ENCODE assay signal across 11 cellular contexts in the genomic region with DNA sequence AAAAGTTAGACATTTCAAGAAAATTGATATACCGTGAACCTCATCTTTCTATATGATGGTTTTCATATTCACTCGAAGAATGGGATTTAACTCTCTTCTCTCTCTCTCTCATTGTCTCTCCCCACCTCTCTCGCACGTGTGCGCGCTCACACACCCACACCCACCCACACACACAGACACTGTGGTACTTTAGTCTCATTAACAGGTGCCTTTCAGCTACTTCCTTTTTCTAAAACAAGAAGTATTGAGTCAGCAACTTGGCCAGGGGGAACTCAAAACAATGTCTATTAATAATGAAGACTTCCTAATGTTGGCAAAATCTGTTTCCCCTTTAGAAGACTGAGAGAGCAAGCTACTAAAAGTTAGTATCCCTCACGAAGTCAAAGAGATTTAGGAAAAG.
DNase-seq lines count a peak whose midpoint lies in the region; ATAC-seq and TF ChIP-seq lines count a peak whose summit lies in the region.
"Had no signal": no experiment of that assay in that cellular context is flagged by ENCODE, and none has a peak within 500 bp of the region (broad histone marks: within the 10 kb centered on the region; RNA-seq: fewer than 3 reads in every experiment).

No MANE protein-coding gene starts in this region.

- H3K27ac Mint-ChIP-seq in dendritic cell treated with granulocyte-macrophage colony-stimulating factor and Interleukin-4, amounts not matched to agents 40 ng/mL and 50 ng/mL, for 4 days = peak overlapping the region; percentile 71
- no peak overlapping the region for H3K27ac Mint-ChIP-seq in activated T-helper 1 cell treated with anti-CD3 and anti-CD28 coated beads, Interleukin-12 subunit alpha, Interleukin-12 subunit beta, Interleukin-2, Interleukin-4 antibody, amounts not matched to agents 30 ng/mL and 10 ng/mL and 1 ng/mL, durations not matched to agents 14 hours and 24 hours and 36 hours

- peaks cover 4% of the 10 kb centered on the region for H3K27me3 Mint-ChIP-seq in dendritic cell treated with granulocyte-macrophage colony-stimulating factor and Interleukin-4, amounts not matched to agents 40 ng/mL and 50 ng/mL, for 4 days
- peaks cover 15% of the 10 kb centered on the region for H3K27me3 Mint-ChIP-seq in activated T-helper 1 cell treated with anti-CD3 and anti-CD28 coated beads, Interleukin-12 subunit alpha, Interleukin-12 subunit beta, Interleukin-2, Interleukin-4 antibody, amounts not matched to agents 30 ng/mL and 10 ng/mL and 1 ng/mL, durations not matched to agents 14 hours and 24 hours and 36 hours (ENCODE audit: insufficient read depth)

- peaks cover 49% of the 10 kb centered on the region for H3K4me1 Mint-ChIP-seq in dendritic cell treated with granulocyte-macrophage colony-stimulating factor and Interleukin-4, amounts not matched to agents 40 ng/mL and 50 ng/mL, for 4 days (ENCODE audit: low read depth)
- H3K4me1 Mint-ChIP-seq in activated T-helper 1 cell treated with anti-CD3 and anti-CD28 coated beads, Interleukin-12 subunit alpha, Interleukin-12 subunit beta, Interleukin-2, Interleukin-4 antibody, amounts not matched to agents 30 ng/mL and 10 ng/mL and 1 ng/mL, durations not matched to agents 14 hours and 24 hours and 36 hours (ENCODE audit: low read depth) = peaks cover 10% of the 10 kb centered on the region

- peak overlapping the region; percentile 20 for H3K4me3 Mint-ChIP-seq in dendritic cell treated with granulocyte-macrophage colony-stimulating factor and Interleukin-4, amounts not matched to agents 40 ng/mL and 50 ng/mL, for 4 days
- no peak overlapping the region for H3K4me3 Mint-ChIP-seq in activated T-helper 1 cell treated with anti-CD3 and anti-CD28 coated beads, Interleukin-12 subunit alpha, Interleukin-12 subunit beta, Interleukin-2, Interleukin-4 antibody, amounts not matched to agents 30 ng/mL and 10 ng/mL and 1 ng/mL, durations not matched to agents 14 hours and 24 hours and 36 hours

- no peaks in the 10 kb centered on the region for H3K36me3 Mint-ChIP-seq in dendritic cell treated with granulocyte-macrophage colony-stimulating factor and Interleukin-4, amounts not matched to agents 40 ng/mL and 50 ng/mL, for 4 days (ENCODE audit: low read depth)
- H3K36me3 Mint-ChIP-seq in activated T-helper 1 cell treated with anti-CD3 and anti-CD28 coated beads, Interleukin-12 subunit alpha, Interleukin-12 subunit beta, Interleukin-2, Interleukin-4 antibody, amounts not matched to agents 30 ng/mL and 10 ng/mL and 1 ng/mL, durations not matched to agents 14 hours and 24 hours and 36 hours (ENCODE audit: low read depth) = no peaks in the 10 kb centered on the region

- DNase-seq in GM06990 (ENCODE audit: extremely low read depth, insufficient read length) (peak; percentile 75), GM20000 (ENCODE audit: low spot score) (peak; percentile 30), OCI-M2 (lab: John Stamatoyannopoulos, UW; ENCODE audit: unreplicated experiment) (no peak), kidney tubule cell (ENCODE audit: low spot score) (no peak), SKM-1 (lab: John Stamatoyannopoulos, UW; ENCODE audit: unreplicated experiment) (no peak)
- no peak for DNase-seq in activated T-helper 1 cell treated with anti-CD3 and anti-CD28 coated beads, Interleukin-12 subunit alpha, Interleukin-12 subunit beta, Interleukin-2, Interleukin-4 antibody, amounts not matched to agents 30 ng/mL and 10 ng/mL and 1 ng/mL, durations not matched to agents 14 hours and 24 hours and 36 hours (ENCODE audit: low spot score)
- DNase-seq: DND-41, NCI-H2227 treated with DMSO at 0.1 percent for 48 hours had no signal

- TF ChIP-seq CTCF in GM06990 (IDR thresholded peaks at IDR 0.05; ENCODE audit: insufficient read depth, low read length, poor library complexity, severe bottlenecking) (no peak), GM20000 (IDR thresholded peaks at IDR 0.05; ENCODE audit: extremely low read depth, missing control alignments) (no peak)

- H3K27me3 ChIP-seq in GM06990 (replicated peaks; ENCODE audit: control insufficient read depth, insufficient read depth, low read length) = no peaks in the 10 kb centered on the region
- H3K27me3 ChIP-seq: hepatocyte had no signal

- H3K9me3 Mint-ChIP-seq in dendritic cell treated with granulocyte-macrophage colony-stimulating factor and Interleukin-4, amounts not matched to agents 40 ng/mL and 50 ng/mL, for 4 days = no peaks in the 10 kb centered on the region
- H3K9me3 Mint-ChIP-seq in activated T-helper 1 cell treated with anti-CD3 and anti-CD28 coated beads, Interleukin-12 subunit alpha, Interleukin-12 subunit beta, Interleukin-2, Interleukin-4 antibody, amounts not matched to agents 30 ng/mL and 10 ng/mL and 1 ng/mL, durations not matched to agents 14 hours and 24 hours and 36 hours = no peaks in the 10 kb centered on the region

- intact Hi-C loops in dendritic cell treated with granulocyte-macrophage colony-stimulating factor and Interleukin-4, amounts not matched to agents 40 ng/mL and 50 ng/mL, for 4 days (cut with micrococcal nuclease) = loop anchor here (5.0 kb wide), 1 partner anchor 42 kb away; no protein-coding TSS in a partner anchor
- intact Hi-C loops in activated T-helper 1 cell treated with anti-CD3 and anti-CD28 coated beads, Interleukin-12 subunit alpha, Interleukin-12 subunit beta, Interleukin-2, Interleukin-4 antibody, amounts not matched to agents 30 ng/mL and 10 ng/mL and 1 ng/mL, durations not matched to agents 14 hours and 24 hours and 36 hours (cut with micrococcal nuclease) = loop anchor here (2.0 kb wide), 1 partner anchor 340 kb away; no protein-coding TSS in a partner anchor

- no peak overlapping the region; the same call in 1 of the 2 replicates for H3K4me3 ChIP-seq in GM06990 (replicated peaks; ENCODE audit: low read depth, low read length)
- H3K4me3 ChIP-seq: hepatocyte had no signal

- no peaks in the 10 kb centered on the region for H3K36me3 ChIP-seq in GM06990 (ENCODE audit: control insufficient read depth, insufficient read depth, low read length)

- ATAC-seq in HG03354 (IDR thresholded peaks at IDR 0.05; ENCODE audit: poor library complexity, severe bottlenecking, unreplicated experiment) = peak; percentile 89

Comparison
In these comparisons a context has a peak if more than half of its experiments do, and no peak if none do; other contexts are left out.
1. DNase-seq: peak in GM06990 (single experiment) and GM20000 (single experiment); none in OCI-M2 (single experiment), activated T-helper 1 cell treated with anti-CD3 and anti-CD28 coated beads, Interleukin-12 subunit alpha, Interleukin-12 subunit beta, Interleukin-2, Interleukin-4 antibody, amounts not matched to agents 30 ng/mL and 10 ng/mL and 1 ng/mL, durations not matched to agents 14 hours and 24 hours and 36 hours (single experiment), kidney tubule cell (single experiment) and SKM-1 (single experiment).